24 cellular contexts compared by ENCODE assay signal in genomic region chr9:92992549-92992948, GRCh38. TPM values are rescaled to one million over a fixed set of nuclear protein-coding genes. Genes with fewer than 3 reads are reported as not detected.
DNase-seq lines count a peak whose midpoint lies in the region; ATAC-seq and TF ChIP-seq lines count a peak whose summit lies in the region.
"Had no signal": no experiment of that assay in that cellular context is flagged by ENCODE, and none has a peak within 500 bp of the region (broad histone marks: within the 10 kb centered on the region; RNA-seq: fewer than 3 reads in every experiment).

No MANE protein-coding gene starts in this region.

- no peaks in the 10 kb centered on the region for H3K27me3 ChIP-seq in lower lobe of right lung (ENCODE audit: low read depth)
- H3K27me3 ChIP-seq in osteoblast (ENCODE audit: insufficient read depth, low read length) = no peaks in the 10 kb centered on the region
- H3K27me3 ChIP-seq in right cardiac atrium (ENCODE audit: control insufficient read depth, insufficient read depth) = no peaks in the 10 kb centered on the region
- H3K27me3 ChIP-seq: colonic mucosa, right atrium auricular region, stomach had no signal

- peaks cover 13% of the 10 kb centered on the region for H3K9me3 Mint-ChIP-seq in stimulated activated naive CD8-positive, alpha-beta T cell treated with anti-CD3 and anti-CD28 coated beads, Interleukin-15, Interleukin-2, amounts not matched to agents 100 ng/mL and 50 ng/mL, for 24 hours
- peaks cover 14 to 27% of the 10 kb centered on the region in 2 donors for H3K9me3 Mint-ChIP-seq in stimulated activated naive CD8-positive, alpha-beta T cell treated with anti-CD3 and anti-CD28 coated beads, Interleukin-15, amount 100 ng/mL, for 72 hours
- H3K9me3 Mint-ChIP-seq in activated T-helper 17 cell treated with anti-CD3 and anti-CD28 coated beads, Interleukin-2, amount 50 U/mL, for 72 hours = peaks cover 4% of the 10 kb centered on the region
- peaks cover 0 to 10% of the 10 kb centered on the region in 2 donors for H3K9me3 Mint-ChIP-seq in stimulated activated naive B cell treated with anti-CD40 and anti-IgM and Interleukin-4, amounts not matched to agents 10 μg/mL and 1 μg/mL and 100 μg/mL, for 72 hours

- H3K4me3 ChIP-seq in lower lobe of right lung (no peak overlapping the region), osteoblast (ENCODE audit: insufficient read depth, low read length) (no peak overlapping the region), right cardiac atrium (ENCODE audit: low read length) (no peak overlapping the region)
- H3K4me3 ChIP-seq: colonic mucosa, right atrium auricular region, stomach had no signal

- H3K36me3 ChIP-seq in lower lobe of right lung = no peaks in the 10 kb centered on the region
- no peaks in the 10 kb centered on the region for H3K36me3 ChIP-seq in osteoblast (ENCODE audit: insufficient read depth, low read length)
- H3K36me3 ChIP-seq: colonic mucosa, right atrium auricular region, stomach had no signal

- no peak for ATAC-seq in stimulated activated naive CD8-positive, alpha-beta T cell treated with anti-CD3 and anti-CD28 coated beads, Interleukin-15, amount 100 ng/mL, for 72 hours
- ATAC-seq in activated T-helper 17 cell treated with anti-CD3 and anti-CD28 coated beads, Interleukin-2, amount 50 U/mL, for 72 hours (replicated peaks) = no peak
- peak; percentile 21 to 50 for ATAC-seq in lower lobe of right lung
- no peak for ATAC-seq in stimulated activated naive B cell treated with anti-CD40 and anti-IgM and Interleukin-4, amounts not matched to agents 10 μg/mL and 1 μg/mL and 100 μg/mL, for 72 hours (replicated peaks)
- ATAC-seq in right cardiac atrium = no peak

- H3K79me2 ChIP-seq in osteoblast (ENCODE audit: insufficient read depth, low read length) = no peaks in the 10 kb centered on the region

- WGBS in right cardiac atrium = 76% methylated on average over 4 of the region's 4 CpGs

- no peak overlapping the region for H3K4me3 Mint-ChIP-seq in stimulated activated naive CD8-positive, alpha-beta T cell treated with anti-CD3 and anti-CD28 coated beads, Interleukin-15, Interleukin-2, amounts not matched to agents 100 ng/mL and 50 ng/mL, for 24 hours
- H3K4me3 Mint-ChIP-seq in stimulated activated naive CD8-positive, alpha-beta T cell treated with anti-CD3 and anti-CD28 coated beads, Interleukin-15, amount 100 ng/mL, for 72 hours = no peak overlapping the region
- peak overlapping the region; percentile 46 for H3K4me3 Mint-ChIP-seq in activated T-helper 17 cell treated with anti-CD3 and anti-CD28 coated beads, Interleukin-2, amount 50 U/mL, for 72 hours
- no peak overlapping the region for H3K4me3 Mint-ChIP-seq in stimulated activated naive B cell treated with anti-CD40 and anti-IgM and Interleukin-4, amounts not matched to agents 10 μg/mL and 1 μg/mL and 100 μg/mL, for 72 hours
- H3K4me3 Mint-ChIP-seq: activated B cell treated with CpG ODN at 0.5 μM for 24 hours had no signal

- H3K4me1 Mint-ChIP-seq in stimulated activated naive CD8-positive, alpha-beta T cell treated with anti-CD3 and anti-CD28 coated beads, Interleukin-15, Interleukin-2, amounts not matched to agents 100 ng/mL and 50 ng/mL, for 24 hours (ENCODE audit: low read depth) = peaks cover 96% of the 10 kb centered on the region
- peaks cover 90% of the 10 kb centered on the region for H3K4me1 Mint-ChIP-seq in stimulated activated naive CD8-positive, alpha-beta T cell treated with anti-CD3 and anti-CD28 coated beads, Interleukin-15, amount 100 ng/mL, for 72 hours
- H3K4me1 Mint-ChIP-seq in activated T-helper 17 cell treated with anti-CD3 and anti-CD28 coated beads, Interleukin-2, amount 50 U/mL, for 72 hours = peaks cover 76% of the 10 kb centered on the region
- peaks cover 45 to 85% of the 10 kb centered on the region in 2 donors for H3K4me1 Mint-ChIP-seq in stimulated activated naive B cell treated with anti-CD40 and anti-IgM and Interleukin-4, amounts not matched to agents 10 μg/mL and 1 μg/mL and 100 μg/mL, for 72 hours

- H3K27ac Mint-ChIP-seq in stimulated activated naive CD8-positive, alpha-beta T cell treated with anti-CD3 and anti-CD28 coated beads, Interleukin-15, Interleukin-2, amounts not matched to agents 100 ng/mL and 50 ng/mL, for 24 hours = peak overlapping the region; percentile 22
- H3K27ac Mint-ChIP-seq in stimulated activated naive CD8-positive, alpha-beta T cell treated with anti-CD3 and anti-CD28 coated beads, Interleukin-15, amount 100 ng/mL, for 72 hours = no peak overlapping the region
- H3K27ac Mint-ChIP-seq in activated T-helper 17 cell treated with anti-CD3 and anti-CD28 coated beads, Interleukin-2, amount 50 U/mL, for 72 hours = peak overlapping the region; percentile 56
- no peak overlapping the region for H3K27ac Mint-ChIP-seq in stimulated activated naive B cell treated with anti-CD40 and anti-IgM and Interleukin-4, amounts not matched to agents 10 μg/mL and 1 μg/mL and 100 μg/mL, for 72 hours
- H3K27ac Mint-ChIP-seq: activated B cell treated with CpG ODN at 0.5 μM for 24 hours had no signal

- TF ChIP-seq CTCF in lower lobe of right lung (IDR thresholded peaks at IDR 0.05) (no peak), osteoblast (IDR thresholded peaks at IDR 0.05; ENCODE audit: extremely low read depth, low read depth, low read length) (no peak)

- H3K27me3 Mint-ChIP-seq in stimulated activated naive CD8-positive, alpha-beta T cell treated with anti-CD3 and anti-CD28 coated beads, Interleukin-15, Interleukin-2, amounts not matched to agents 100 ng/mL and 50 ng/mL, for 24 hours = no peaks in the 10 kb centered on the region
- H3K27me3 Mint-ChIP-seq in stimulated activated naive CD8-positive, alpha-beta T cell treated with anti-CD3 and anti-CD28 coated beads, Interleukin-15, amount 100 ng/mL, for 72 hours = no peaks in the 10 kb centered on the region
- no peaks in the 10 kb centered on the region for H3K27me3 Mint-ChIP-seq in activated T-helper 17 cell treated with anti-CD3 and anti-CD28 coated beads, Interleukin-2, amount 50 U/mL, for 72 hours
- no peaks in the 10 kb centered on the region for H3K27me3 Mint-ChIP-seq in stimulated activated naive B cell treated with anti-CD40 and anti-IgM and Interleukin-4, amounts not matched to agents 10 μg/mL and 1 μg/mL and 100 μg/mL, for 72 hours
- H3K27me3 Mint-ChIP-seq: activated B cell treated with CpG ODN at 0.5 μM for 24 hours had no signal

- H3K4me1 ChIP-seq in lower lobe of right lung (peaks cover 2% of the 10 kb centered on the region), osteoblast (ENCODE audit: insufficient read depth, low read length) (no peaks in the 10 kb centered on the region), right cardiac atrium (ENCODE audit: control insufficient read depth, insufficient read depth, low read length) (no peaks in the 10 kb centered on the region)
- H3K4me1 ChIP-seq: colonic mucosa, right atrium auricular region, stomach had no signal

- H3K4me2 ChIP-seq in osteoblast (ENCODE audit: insufficient read depth, low read length) = no peak overlapping the region

- H3K9me3 ChIP-seq in lower lobe of right lung = peaks cover 4% of the 10 kb centered on the region
- no peaks in the 10 kb centered on the region for H3K9me3 ChIP-seq in osteoblast (ENCODE audit: low read depth, low read length)
- no peaks in the 10 kb centered on the region for H3K9me3 ChIP-seq in right cardiac atrium (ENCODE audit: control insufficient read depth, low read length)
- H3K9me3 ChIP-seq: colonic mucosa had no signal

- no peak overlapping the region for H2AFZ ChIP-seq in osteoblast (ENCODE audit: low read length)

- no peaks in the 10 kb centered on the region for H4K20me1 ChIP-seq in osteoblast (ENCODE audit: insufficient read depth, low read length)

- peaks cover 82% of the 10 kb centered on the region for H3K36me3 Mint-ChIP-seq in stimulated activated naive CD8-positive, alpha-beta T cell treated with anti-CD3 and anti-CD28 coated beads, Interleukin-15, Interleukin-2, amounts not matched to agents 100 ng/mL and 50 ng/mL, for 24 hours (ENCODE audit: low read depth)
- peaks cover 94% of the 10 kb centered on the region for H3K36me3 Mint-ChIP-seq in activated T-helper 17 cell treated with anti-CD3 and anti-CD28 coated beads, Interleukin-2, amount 50 U/mL, for 72 hours (ENCODE audit: low read depth)
- peaks cover 37 to 47% of the 10 kb centered on the region in 2 donors for H3K36me3 Mint-ChIP-seq in stimulated activated naive B cell treated with anti-CD40 and anti-IgM and Interleukin-4, amounts not matched to agents 10 μg/mL and 1 μg/mL and 100 μg/mL, for 72 hours

- H3K27ac ChIP-seq in lower lobe of right lung (no peak overlapping the region), osteoblast (ENCODE audit: low read depth, low read length) (no peak overlapping the region), right cardiac atrium (ENCODE audit: low read length) (no peak overlapping the region)
- H3K27ac ChIP-seq: colonic mucosa, right atrium auricular region, stomach had no signal

- DNase-seq in stimulated activated naive CD8-positive, alpha-beta T cell treated with anti-CD3 and anti-CD28 coated beads, Interleukin-15, amount 100 ng/mL, for 72 hours = no peak
- DNase-seq in lower lobe of right lung = no peak
- DNase-seq in osteoblast (ENCODE audit: insufficient read length, low spot score, missing footprints) = no peak
- no peak for DNase-seq in NCI-H510A treated with DMSO at 0.1 percent for 48 hours (lab: John Stamatoyannopoulos, UW)
- no peak for DNase-seq in stimulated activated naive B cell treated with anti-CD40 and anti-IgM and Interleukin-4, amounts not matched to agents 10 μg/mL and 1 μg/mL and 100 μg/mL, for 72 hours
- no peak for DNase-seq in right cardiac atrium
- DNase-seq: activated B cell treated with CpG ODN at 0.5 μM for 24 hours, activated gamma-delta T cell treated with Interleukin-2 at 50 U/mL for 16 hours, Calu3, colonic mucosa, HCEC 1CT, hippocampal formation, Kasumi-1, NCI-H1092 treated with DMSO at 0.1 percent for 48 hours, NCI-H526 treated with DMSO at 0.1 percent for 48 hours, nucleus accumbens, SHP77 treated with DMSO at 0.1 percent for 48 hours, stomach had no signal

- intact Hi-C loops in lower lobe of right lung (cut with DNase I) = no loop called here
- intact Hi-C loops in right cardiac atrium (cut with DNase I) = no loop called here

RNA-seq across cellular contexts. Expression of gene FGD3, which starts 45.2 kb away (rescaled TPM):
- total RNA-seq in activated T-helper 17 cell treated with anti-CD3 and anti-CD28 coated beads, Interleukin-2, amount 50 U/mL, for 72 hours = 10 to 100 TPM; 70.6 to 80.2 TPM
- total RNA-seq in lower lobe of right lung (23.9 TPM), osteoblast (under 0.01 TPM in 1 of 2 replicates, not detected in the other), right cardiac atrium (1 to 10 TPM; 2.5 to 3.2 (median 2.9) TPM)
- polyA plus RNA-seq in right cardiac atrium = 1.1 TPM
- total RNA-seq: endothelial cell of umbilical vein, fibroblast of villous mesenchyme, G401 had no signal
- polyA plus RNA-seq: endothelial cell of umbilical vein had no signal

Comparison
In these comparisons a context has a peak if more than half of its experiments do, and no peak if none do; other contexts are left out.
1. H3K27ac Mint-ChIP-seq: peak in stimulated activated naive CD8-positive, alpha-beta T cell treated with anti-CD3 and anti-CD28 coated beads, Interleukin-15, Interleukin-2, amounts not matched to agents 100 ng/mL and 50 ng/mL, for 24 hours (single experiment) and activated T-helper 17 cell treated with anti-CD3 and anti-CD28 coated beads, Interleukin-2, amount 50 U/mL, for 72 hours (single experiment); none in stimulated activated naive CD8-positive, alpha-beta T cell treated with anti-CD3 and anti-CD28 coated beads, Interleukin-15, amount 100 ng/mL, for 72 hours (0 of 2) and stimulated activated naive B cell treated with anti-CD40 and anti-IgM and Interleukin-4, amounts not matched to agents 10 μg/mL and 1 μg/mL and 100 μg/mL, for 72 hours (single experiment).
2. ATAC-seq: peak in lower lobe of right lung (2 of 2); none in stimulated activated naive CD8-positive, alpha-beta T cell treated with anti-CD3 and anti-CD28 coated beads, Interleukin-15, amount 100 ng/mL, for 72 hours (single experiment), activated T-helper 17 cell treated with anti-CD3 and anti-CD28 coated beads, Interleukin-2, amount 50 U/mL, for 72 hours (single experiment), stimulated activated naive B cell treated with anti-CD40 and anti-IgM and Interleukin-4, amounts not matched to agents 10 μg/mL and 1 μg/mL and 100 μg/mL, for 72 hours (0 of 2) and right cardiac atrium (0 of 2).